In the genomic region with DNA sequence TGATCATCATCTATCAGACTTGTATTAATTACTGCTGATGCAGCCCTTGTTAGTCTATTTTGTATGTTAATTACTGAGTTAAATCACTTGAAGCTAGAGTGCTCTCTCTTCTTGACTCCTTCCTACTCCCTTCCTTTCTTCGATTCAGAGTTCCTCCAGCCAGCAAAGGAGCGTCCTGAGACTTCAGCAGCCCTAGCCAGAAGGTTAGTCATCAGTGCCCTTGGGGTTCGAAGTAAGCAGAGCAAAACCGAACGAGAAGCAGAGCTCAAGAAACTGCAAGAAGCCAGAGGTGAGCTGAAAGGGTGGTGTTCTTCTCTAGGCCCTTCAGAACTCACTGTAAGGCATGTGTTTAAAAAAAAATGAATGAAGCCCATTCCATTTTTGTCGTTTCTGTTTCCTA, we compare ENCODE assay signal across 17 cellular contexts. TPM values are rescaled to one million over a fixed set of nuclear protein-coding genes. Genes with fewer than 3 reads are reported as not detected.
"Had no signal": no experiment of that assay in that cellular context is flagged by ENCODE, and none has a peak within 500 bp of the region (broad histone marks: within the 10 kb centered on the region; RNA-seq: fewer than 3 reads in every experiment).

No MANE protein-coding gene starts in this region.

- H3K4me3 Mint-ChIP-seq: activated naive CD4-positive, alpha-beta T cell treated with anti-CD3 and anti-CD28 coated beads for 36 hours; naive thymus-derived CD4-positive, alpha-beta T cell; T-cell had no signal

- DNase-seq: activated CD4-positive, CD25-positive, alpha-beta regulatory T cell treated with anti-CD3 and anti-CD28 coated beads, Interleukin-2, amount 50 U/mL, for 72 hours; activated naive CD4-positive, alpha-beta T cell treated with anti-CD3 and anti-CD28 coated beads for 36 hours; activated T-cell treated with anti-CD3 and anti-CD28 coated beads for 4 hours; esophagus squamous epithelium; kidney; left lung; mucosa of descending colon; naive thymus-derived CD4-positive, alpha-beta T cell; psoas muscle; right lobe of liver; stimulated activated naive CD8-positive, alpha-beta T cell treated with anti-CD3 and anti-CD28 coated beads, Interleukin-15, Interleukin-2, amounts not matched to agents 100 U/mL and 50 U/mL, for 24 hours; T-cell; T-helper 9 cell; trophoblast cell had no signal

- H3K4me3 ChIP-seq: esophagus squamous epithelium, left lung, mucosa of descending colon, psoas muscle, right lobe of liver, smooth muscle cell, suprapubic skin had no signal

- H3K9me3 Mint-ChIP-seq: activated naive CD4-positive, alpha-beta T cell treated with anti-CD3 and anti-CD28 coated beads for 36 hours; activated T-helper 2 cell treated with anti-CD3 and anti-CD28 coated beads, Interferon-gamma antibody, Interleukin-2, Interleukin-4, amounts not matched to agents 10 μg/mL and 5 μg/mL and 100 μg/mL, durations not matched to agents 14 hours and 24 hours and 36 hours; T-cell had no signal

- H3K27me3 Mint-ChIP-seq: naive thymus-derived CD4-positive, alpha-beta T cell; T-cell had no signal

- H3K27ac Mint-ChIP-seq: activated naive CD4-positive, alpha-beta T cell treated with anti-CD3 and anti-CD28 coated beads for 36 hours; activated T-helper 2 cell treated with anti-CD3 and anti-CD28 coated beads, Interferon-gamma antibody, Interleukin-2, Interleukin-4, amounts not matched to agents 10 μg/mL and 5 μg/mL and 100 μg/mL, durations not matched to agents 14 hours and 24 hours and 36 hours; T-cell had no signal

RNA-seq across cellular contexts. Expression of gene LOXL4, which starts 32.1 kb away (rescaled TPM):
- total RNA-seq: activated naive CD4-positive, alpha-beta T cell treated with anti-CD3 and anti-CD28 coated beads for 36 hours; activated T-helper 2 cell treated with anti-CD3 and anti-CD28 coated beads, Interferon-gamma antibody, Interleukin-2, Interleukin-4, amounts not matched to agents 10 μg/mL and 5 μg/mL and 100 μg/mL, durations not matched to agents 14 hours and 24 hours and 36 hours; naive thymus-derived CD4-positive, alpha-beta T cell had no signal
